7 cellular contexts compared by ENCODE assay signal in the genomic region with DNA sequence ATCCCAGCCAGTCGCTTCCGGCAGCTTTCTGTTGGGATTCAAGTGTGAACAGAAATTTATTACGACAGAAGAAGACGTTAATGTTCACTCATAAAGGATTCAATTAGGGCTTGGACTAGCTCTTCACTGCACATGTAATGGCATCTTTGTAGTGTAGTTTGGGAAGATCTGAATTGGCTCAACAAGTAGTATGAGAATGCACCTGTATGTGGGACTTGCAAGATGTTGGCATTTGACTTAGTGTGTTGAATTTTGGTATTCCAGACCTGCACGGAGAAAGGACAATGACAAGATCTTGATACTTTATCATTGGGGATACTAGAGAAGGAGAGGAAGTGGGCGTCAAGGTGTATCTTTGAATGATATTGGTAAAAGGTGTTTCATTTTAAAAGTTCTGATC. TPM values are rescaled to one million over a fixed set of nuclear protein-coding genes. Genes with fewer than 3 reads are reported as not detected.
DNase-seq lines count a peak whose midpoint lies in the region; ATAC-seq and TF ChIP-seq lines count a peak whose summit lies in the region.

No MANE protein-coding gene starts in this region.

- H3K4me3 ChIP-seq in iPS-18a (ENCODE audit: low read length): peak overlapping the region; percentile 90

- H3K9me3 ChIP-seq in iPS-18a (ENCODE audit: control insufficient read depth, low read depth, low read length): no peaks in the 10 kb centered on the region

- no peaks in the 10 kb centered on the region; the same call in none of the 2 replicates for H3K27me3 Mint-ChIP-seq in HFFc6 (ENCODE audit: insufficient read depth)
- peaks cover 17% of the 10 kb centered on the region for H3K27me3 Mint-ChIP-seq in activated CD8-positive, alpha-beta T cell treated with anti-CD3 and anti-CD28 coated beads, Interleukin-2, amount 10 ng/mL, durations not matched to agents 7 days and 5 days (ENCODE audit: low read depth)
- peaks cover 0 to 6% of the 10 kb centered on the region in 2 donors for H3K27me3 Mint-ChIP-seq in stimulated activated naive B cell treated with anti-CD40 and anti-IgM and Interleukin-4, amounts not matched to agents 10 μg/mL and 1 μg/mL and 100 μg/mL, for 72 hours

- peaks cover 41% of the 10 kb centered on the region for H3K4me1 Mint-ChIP-seq in HFFc6 (ENCODE audit: low read depth)
- H3K4me1 Mint-ChIP-seq in activated CD8-positive, alpha-beta T cell treated with anti-CD3 and anti-CD28 coated beads, Interleukin-2, amount 10 ng/mL, durations not matched to agents 7 days and 5 days (ENCODE audit: low read depth): peaks cover 40% of the 10 kb centered on the region
- H3K4me1 Mint-ChIP-seq in stimulated activated naive B cell treated with anti-CD40 and anti-IgM and Interleukin-4, amounts not matched to agents 10 μg/mL and 1 μg/mL and 100 μg/mL, for 72 hours: peaks cover 16 to 37% of the 10 kb centered on the region in 2 donors

- H3K36me3 ChIP-seq in iPS-18a (ENCODE audit: control insufficient read depth, low read depth, low read length): peaks cover 41% of the 10 kb centered on the region

- H3K4me1 ChIP-seq in iPS-18a (ENCODE audit: control insufficient read depth, low read depth, low read length): peaks cover 8% of the 10 kb centered on the region

- peak overlapping the region; percentile 90 for H3K9ac ChIP-seq in iPS-18a (ENCODE audit: low read length)

- H3K9me3 Mint-ChIP-seq in HFFc6: no peaks in the 10 kb centered on the region
- H3K9me3 Mint-ChIP-seq in activated CD8-positive, alpha-beta T cell treated with anti-CD3 and anti-CD28 coated beads, Interleukin-2, amount 10 ng/mL, durations not matched to agents 7 days and 5 days (ENCODE audit: insufficient read depth): no peaks in the 10 kb centered on the region
- H3K9me3 Mint-ChIP-seq in stimulated activated naive B cell treated with anti-CD40 and anti-IgM and Interleukin-4, amounts not matched to agents 10 μg/mL and 1 μg/mL and 100 μg/mL, for 72 hours: no peaks in the 10 kb centered on the region

- TF ChIP-seq CTCF in HFFc6 (IDR thresholded peaks at IDR 0.05): no peak

- H3K27ac ChIP-seq in iPS-18a (ENCODE audit: low read length): no peak overlapping the region

- CTCF ChIA-PET in activated CD8-positive, alpha-beta T cell treated with anti-CD3 and anti-CD28 coated beads, Interleukin-2, amount 10 ng/mL, durations not matched to agents 7 days and 5 days (lab: Charles Lee): interaction anchor here (1.4 to 7.0 kb wide), 3 partner anchors 17 to 214 kb away, joined by 3 to 102 read pairs (median 13); no protein-coding TSS in a partner anchor

- peak overlapping the region; percentile 86 for H3K4me3 Mint-ChIP-seq in HFFc6
- peak overlapping the region; percentile 82 for H3K4me3 Mint-ChIP-seq in activated CD8-positive, alpha-beta T cell treated with anti-CD3 and anti-CD28 coated beads, Interleukin-2, amount 10 ng/mL, durations not matched to agents 7 days and 5 days
- H3K4me3 Mint-ChIP-seq in stimulated activated naive B cell treated with anti-CD40 and anti-IgM and Interleukin-4, amounts not matched to agents 10 μg/mL and 1 μg/mL and 100 μg/mL, for 72 hours: peak overlapping the region; percentile 91 to 96

- peaks cover 33% of the 10 kb centered on the region for H3K36me3 Mint-ChIP-seq in HFFc6 (ENCODE audit: low read depth)
- peaks cover 34% of the 10 kb centered on the region for H3K36me3 Mint-ChIP-seq in activated CD8-positive, alpha-beta T cell treated with anti-CD3 and anti-CD28 coated beads, Interleukin-2, amount 10 ng/mL, durations not matched to agents 7 days and 5 days (ENCODE audit: low read depth)
- H3K36me3 Mint-ChIP-seq in stimulated activated naive B cell treated with anti-CD40 and anti-IgM and Interleukin-4, amounts not matched to agents 10 μg/mL and 1 μg/mL and 100 μg/mL, for 72 hours: peaks cover 13 to 30% of the 10 kb centered on the region in 2 donors

- DNase-seq in HFFc6: no peak
- DNase-seq in activated CD8-positive, alpha-beta T cell treated with anti-CD3 and anti-CD28 coated beads, Interleukin-2, amount 10 ng/mL, durations not matched to agents 7 days and 5 days: no peak
- DNase-seq in stimulated activated naive B cell treated with anti-CD40 and anti-IgM and Interleukin-4, amounts not matched to agents 10 μg/mL and 1 μg/mL and 100 μg/mL, for 72 hours: no peak
- no peak for DNase-seq in NCI-H748 (lab: John Stamatoyannopoulos, UW; ENCODE audit: unreplicated experiment)

- POLR2A ChIA-PET in activated CD8-positive, alpha-beta T cell treated with anti-CD3 and anti-CD28 coated beads, Interleukin-2, amount 10 ng/mL, durations not matched to agents 7 days and 5 days (lab: Charles Lee): interaction anchor here (0.6 to 1.5 kb wide), 5 partner anchors 16 to 79 kb away, joined by 3 to 4 read pairs (median 4); partner anchors contain the start of gene CDK5R1

- ATAC-seq in activated CD8-positive, alpha-beta T cell treated with anti-CD3 and anti-CD28 coated beads, Interleukin-2, amount 10 ng/mL, durations not matched to agents 7 days and 5 days: no peak
- ATAC-seq in stimulated activated naive B cell treated with anti-CD40 and anti-IgM and Interleukin-4, amounts not matched to agents 10 μg/mL and 1 μg/mL and 100 μg/mL, for 72 hours (replicated peaks): no peak
- ATAC-seq in GM19023 (IDR thresholded peaks at IDR 0.05; ENCODE audit: unreplicated experiment) (no peak), HG02852 (IDR thresholded peaks at IDR 0.05; ENCODE audit: unreplicated experiment) (no peak)

- peak overlapping the region; percentile 91 for H3K27ac Mint-ChIP-seq in HFFc6
- H3K27ac Mint-ChIP-seq in activated CD8-positive, alpha-beta T cell treated with anti-CD3 and anti-CD28 coated beads, Interleukin-2, amount 10 ng/mL, durations not matched to agents 7 days and 5 days: peak overlapping the region; percentile 73
- H3K27ac Mint-ChIP-seq in stimulated activated naive B cell treated with anti-CD40 and anti-IgM and Interleukin-4, amounts not matched to agents 10 μg/mL and 1 μg/mL and 100 μg/mL, for 72 hours: peak overlapping the region; percentile 95

- H3K27me3 ChIP-seq in iPS-18a (ENCODE audit: control insufficient read depth, insufficient read depth, low read length): peaks cover 5% of the 10 kb centered on the region

RNA-seq across cellular contexts. Expression of gene PSMD11, which starts 1.2 kb away (rescaled TPM):
- 100 to 1,000 TPM; 105 to 121 (median 110) TPM for total RNA-seq in HFFc6 (2021; fragmentation: NEBNext Ultra II Directional; extraction: Animal tissue kit (Norgen Biotek cat#: 25700))
- total RNA-seq in activated CD8-positive, alpha-beta T cell treated with anti-CD3 and anti-CD28 coated beads, Interleukin-2, amount 10 ng/mL, durations not matched to agents 7 days and 5 days: 100 to 1,000 TPM; 100 to 104 TPM

RNA-seq across cellular contexts. Expression of gene CDK5R1, which starts 41.3 kb away (rescaled TPM):
- 1 to 10 TPM in 5 of 6 experiments, under 1 TPM in 1; 1.00 to 1.9 (median 1.3) TPM for total RNA-seq in HFFc6 (2021; fragmentation: NEBNext Ultra II Directional; extraction: Animal tissue kit (Norgen Biotek cat#: 25700))
- 1 to 10 TPM; 5.8 to 6.5 TPM for total RNA-seq in activated CD8-positive, alpha-beta T cell treated with anti-CD3 and anti-CD28 coated beads, Interleukin-2, amount 10 ng/mL, durations not matched to agents 7 days and 5 days
